ENCODE assay signal across 8 cellular contexts in the genomic region with DNA sequence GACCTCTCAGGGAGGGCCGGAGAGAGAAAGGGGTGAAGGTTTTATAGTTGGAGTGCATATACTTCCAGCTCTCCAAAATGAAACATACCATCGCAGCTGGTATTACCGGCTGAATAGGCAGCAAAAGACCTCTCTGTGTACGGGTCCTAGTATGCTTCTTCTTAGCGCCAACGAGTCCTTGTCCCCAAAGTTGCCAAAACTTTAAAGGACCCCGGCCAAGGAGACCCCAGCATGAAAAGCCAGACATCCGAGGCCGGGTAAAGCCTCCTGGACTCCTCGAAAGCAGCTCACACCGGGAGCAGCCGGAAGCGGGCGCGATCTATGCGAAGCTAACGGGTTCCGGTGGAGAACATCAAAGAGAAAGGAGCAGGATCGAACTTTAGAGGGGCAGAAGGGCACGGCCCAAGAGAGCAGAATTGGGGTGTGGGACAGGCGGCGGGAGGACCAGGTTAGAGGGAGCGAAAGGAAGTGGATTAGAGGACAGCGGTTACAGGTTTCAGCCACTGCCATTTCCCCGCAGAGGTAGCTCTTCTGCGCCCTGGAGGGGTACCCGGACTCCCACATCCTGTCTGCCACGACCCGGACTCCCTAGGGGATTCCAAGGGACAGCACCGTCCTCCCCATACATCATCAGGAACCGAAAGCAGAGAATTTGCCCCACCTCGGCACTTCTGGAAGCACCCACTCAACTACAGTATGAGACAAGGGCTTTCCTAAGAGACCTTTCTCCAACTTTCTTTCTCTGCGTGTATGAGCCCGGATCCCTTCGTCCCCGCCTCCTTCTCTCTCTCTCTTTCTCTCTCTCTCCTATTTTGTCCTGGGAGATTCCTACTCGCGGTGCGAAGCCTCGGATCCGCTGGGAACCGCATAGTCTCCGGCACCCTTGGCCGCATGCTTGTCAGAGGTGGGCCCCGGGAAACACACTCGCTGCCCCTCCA. TPM values are rescaled to one million over a fixed set of nuclear protein-coding genes. Genes with fewer than 3 reads are reported as not detected.
A peak's percentile ranks its signal among the peaks of the same experiment; 100 is the strongest.
DNase-seq lines count a peak whose midpoint lies in the region; ATAC-seq and TF ChIP-seq lines count a peak whose summit lies in the region.

No MANE protein-coding gene starts in this region.

- H3K4me1 ChIP-seq in ascending aorta, result no peaks in the 10 kb centered on the region
- H3K4me1 ChIP-seq in testis, result peaks cover 11% of the 10 kb centered on the region

- TF ChIP-seq CTCF in ascending aorta (IDR thresholded peaks at IDR 0.05) (no peak), kidney epithelial cell (IDR thresholded peaks at IDR 0.05; ENCODE audit: insufficient read depth, low read length, poor library complexity, severe bottlenecking) (no peak), testis (IDR thresholded peaks at IDR 0.05) (no peak)

- peak; percentile 35 for ATAC-seq in HG03159 (IDR thresholded peaks at IDR 0.05; ENCODE audit: unreplicated experiment)

- intact Hi-C loops in ascending aorta (cut with DNase I) (no loop called here), testis (cut with DNase I; ENCODE audit: low total_unique reads) (no loop called here)

- H3K27ac ChIP-seq in ascending aorta (no peak overlapping the region), testis (no peak overlapping the region)

- H3K27me3 ChIP-seq in ascending aorta, result peaks cover 13% of the 10 kb centered on the region
- peaks cover 73% of the 10 kb centered on the region for H3K27me3 ChIP-seq in kidney epithelial cell (ENCODE audit: control insufficient read depth, insufficient read depth, low read length)
- H3K27me3 ChIP-seq in testis, result no peaks in the 10 kb centered on the region

- TF ChIP-seq POLR2A in testis (IDR thresholded peaks at IDR 0.05), result no peak

- H3K4me3 ChIP-seq in ascending aorta (peak overlapping the region; percentile 51 to 61), kidney epithelial cell (ENCODE audit: low read depth, low read length) (peak overlapping the region; percentile 7), testis (peak overlapping the region; percentile 40 to 42)

- DNase-seq in activated CD4-positive, alpha-beta T cell treated with anti-CD3 and anti-CD28 coated beads for 48 hours, result peak; percentile 13
- no peak for DNase-seq in activated CD4-positive, alpha-beta T cell treated with anti-CD3 and anti-CD28 coated beads, Interleukin-2, amount 50 U/mL, for 4 hours
- no peak for DNase-seq in ascending aorta (ENCODE audit: low spot score in 2 of 2)
- DNase-seq in kidney epithelial cell (ENCODE audit: low read depth), result no peak
- DNase-seq in testis, result peak; percentile 21
- no peak for DNase-seq in NCI-H2196 treated with DMSO at 0.1 percent for 48 hours (lab: John Stamatoyannopoulos, UW; ENCODE audit: unreplicated experiment)
- DNase-seq in stimulated activated CD4-positive, alpha-beta T cell treated with anti-CD3 and anti-CD28 coated beads, Interleukin-4, amount 100 ng/mL, for 1 hour, result no peak

- no peaks in the 10 kb centered on the region for H3K36me3 ChIP-seq in ascending aorta
- H3K36me3 ChIP-seq in kidney epithelial cell (ENCODE audit: control insufficient read depth, insufficient read depth, low read length), result no peaks in the 10 kb centered on the region
- H3K36me3 ChIP-seq in testis (ENCODE audit: low read depth, missing control alignments), result no peaks in the 10 kb centered on the region

- H3K9me3 ChIP-seq in ascending aorta (no peaks in the 10 kb centered on the region), testis (no peaks in the 10 kb centered on the region)

- WGBS in testis, 2 donors, result 1% methylated on average over 46 of the region's 46 CpGs

RNA-seq across cellular contexts. Expression of a gene that starts 0.6 kb away (rescaled TPM):
- total RNA-seq in ascending aorta (not detected), kidney epithelial cell (not detected in 2 replicates), testis (1 to 10 TPM; 1.7 TPM)
- 1.7 TPM for polyA plus RNA-seq in testis (ENCODE audit: insufficient read depth, low read depth, low replicate concordance)

Comparison
In these comparisons a context has a peak if more than half of its experiments do, and no peak if none do; other contexts are left out.
1. DNase-seq: peak in activated CD4-positive, alpha-beta T cell treated with anti-CD3 and anti-CD28 coated beads for 48 hours (single experiment) and testis (single experiment); none in activated CD4-positive, alpha-beta T cell treated with anti-CD3 and anti-CD28 coated beads, Interleukin-2, amount 50 U/mL, for 4 hours (0 of 2), ascending aorta (0 of 2), kidney epithelial cell (single experiment), NCI-H2196 treated with DMSO at 0.1 percent for 48 hours (single experiment) and stimulated activated CD4-positive, alpha-beta T cell treated with anti-CD3 and anti-CD28 coated beads, Interleukin-4, amount 100 ng/mL, for 1 hour (single experiment).
2. Peak in every context shown above with its lines, with median percentiles within 50 percentile points of each other: H3K4me3 ChIP-seq.